Comparison of ENCODE assay signal across 8 cellular contexts in genomic region chr4:15682790-15683495, GRCh38. TPM values are rescaled to one million over a fixed set of nuclear protein-coding genes. Genes with fewer than 3 reads are reported as not detected.
DNase-seq lines count a peak whose midpoint lies in the region; ATAC-seq, FAIRE-seq and TF ChIP-seq lines count a peak whose summit lies in the region.

No MANE protein-coding gene starts in this region.

- H3K4me1 Mint-ChIP-seq in activated naive CD4-positive, alpha-beta T cell treated with anti-CD3 and anti-CD28 coated beads for 36 hours (ENCODE audit: low read depth): peaks cover 34% of the 10 kb centered on the region
- H3K4me1 Mint-ChIP-seq in activated CD8-positive, alpha-beta T cell treated with anti-CD3 and anti-CD28 coated beads for 36 hours (ENCODE audit: low read depth): peaks cover 40% of the 10 kb centered on the region
- peaks cover 20% of the 10 kb centered on the region for H3K4me1 Mint-ChIP-seq in type B pancreatic cell (ENCODE audit: unreplicated experiment)

- no peaks in the 10 kb centered on the region for H3K9me3 Mint-ChIP-seq in activated naive CD4-positive, alpha-beta T cell treated with anti-CD3 and anti-CD28 coated beads for 36 hours
- H3K9me3 Mint-ChIP-seq in activated CD8-positive, alpha-beta T cell treated with anti-CD3 and anti-CD28 coated beads for 36 hours: no peaks in the 10 kb centered on the region
- H3K9me3 Mint-ChIP-seq in type B pancreatic cell: no peaks in the 10 kb centered on the region

- no peak for FAIRE-seq in kidney (lab: Jason Lieb, UNC)

- H3K9me3 ChIP-seq in kidney (ENCODE audit: control insufficient read depth in 1 of 2, low read length in 2 of 2): no peaks in the 10 kb centered on the region

- peak overlapping the region; percentile 90 for H3K4me3 Mint-ChIP-seq in activated naive CD4-positive, alpha-beta T cell treated with anti-CD3 and anti-CD28 coated beads for 36 hours
- peak overlapping the region; percentile 100 for H3K4me3 Mint-ChIP-seq in activated CD8-positive, alpha-beta T cell treated with anti-CD3 and anti-CD28 coated beads for 36 hours
- peak overlapping the region; percentile 100 for H3K4me3 Mint-ChIP-seq in type B pancreatic cell

- peak overlapping the region; percentile 96 to 98 for H3K9ac ChIP-seq in kidney (ENCODE audit: low read length in 2 of 2)

- TF ChIP-seq CTCF in activated CD8-positive, alpha-beta T cell treated with anti-CD3 and anti-CD28 coated beads for 36 hours (IDR thresholded peaks at IDR 0.05): no peak
- no peak for TF ChIP-seq CTCF in kidney (IDR thresholded peaks at IDR 0.05; ENCODE audit: borderline replicate concordance, extremely low read depth, insufficient read depth)
- TF ChIP-seq CTCF in type B pancreatic cell (conservative IDR thresholded peaks at IDR 0.05): no peak

- CTCF ChIA-PET in activated naive CD4-positive, alpha-beta T cell treated with anti-CD3 and anti-CD28 coated beads for 36 hours (lab: Charles Lee): interaction anchor here (0.8 to 1.3 kb wide), 4 partner anchors 19 to 273 kb away, joined by 3 to 4 read pairs (median 4); no protein-coding TSS in a partner anchor
- CTCF ChIA-PET in activated CD8-positive, alpha-beta T cell treated with anti-CD3 and anti-CD28 coated beads for 36 hours (lab: Charles Lee): interaction anchor here (0.6 to 2.4 kb wide), 8 partner anchors 11 to 286 kb away, joined by 3 to 8 read pairs (median 4); partner anchors contain the start of gene FGFBP2

- no peak overlapping the region for H3K27ac Mint-ChIP-seq in activated naive CD4-positive, alpha-beta T cell treated with anti-CD3 and anti-CD28 coated beads for 36 hours
- no peak overlapping the region for H3K27ac Mint-ChIP-seq in activated CD8-positive, alpha-beta T cell treated with anti-CD3 and anti-CD28 coated beads for 36 hours
- H3K27ac Mint-ChIP-seq in type B pancreatic cell: peak overlapping the region; percentile 98

- intact Hi-C loops in activated naive CD4-positive, alpha-beta T cell treated with anti-CD3 and anti-CD28 coated beads for 36 hours (cut with micrococcal nuclease): loop anchor here (1.0 to 2.0 kb wide), 2 partner anchors 20 to 540 kb away; partner anchors contain the start of gene BST1
- intact Hi-C loops in activated CD8-positive, alpha-beta T cell treated with anti-CD3 and anti-CD28 coated beads for 36 hours (cut with micrococcal nuclease): no loop called here
- intact Hi-C loops in kidney (cut with DNase I): no loop called here

- DNase-seq in activated naive CD4-positive, alpha-beta T cell treated with anti-CD3 and anti-CD28 coated beads for 36 hours: no peak
- no peak for DNase-seq in activated naive CD4-positive, alpha-beta T cell treated with Interleukin-2 at 50 U/mL for 16 hours
- DNase-seq in activated CD8-positive, alpha-beta T cell treated with anti-CD3 and anti-CD28 coated beads for 36 hours: no peak
- DNase-seq in kidney: no peak
- no peak for DNase-seq in type B pancreatic cell (ENCODE audit: extremely low spot score, unreplicated experiment)
- DNase-seq in activated gamma-delta T cell treated with Interleukin-2 at 50 U/mL for 16 hours: no peak
- DNase-seq in NCI-H1694 (lab: John Stamatoyannopoulos, UW): no peak

- H3K27me3 Mint-ChIP-seq in activated naive CD4-positive, alpha-beta T cell treated with anti-CD3 and anti-CD28 coated beads for 36 hours (ENCODE audit: low read depth): no peaks in the 10 kb centered on the region
- H3K27me3 Mint-ChIP-seq in activated CD8-positive, alpha-beta T cell treated with anti-CD3 and anti-CD28 coated beads for 36 hours: no peaks in the 10 kb centered on the region
- no peaks in the 10 kb centered on the region for H3K27me3 Mint-ChIP-seq in type B pancreatic cell

- POLR2A ChIA-PET in activated CD8-positive, alpha-beta T cell treated with anti-CD3 and anti-CD28 coated beads for 36 hours (lab: Charles Lee): interaction anchor here (1.2 to 2.4 kb wide), 3 partner anchors 28 to 280 kb away, joined by 3 to 18 read pairs (median 3); partner anchors contain the start of genes FBXL5 and FGFBP2

- ATAC-seq in activated CD8-positive, alpha-beta T cell treated with anti-CD3 and anti-CD28 coated beads for 36 hours: no peak
- no peak for ATAC-seq in GM21360 (IDR thresholded peaks at IDR 0.05; ENCODE audit: unreplicated experiment)

- H3K4me1 ChIP-seq in kidney (ENCODE audit: control insufficient read depth in 1 of 2, insufficient read depth in 1 of 2, low read depth in 1 of 2, low read length in 2 of 2): peaks cover 7 to 10% of the 10 kb centered on the region in 2 donors

- H3K4me3 ChIP-seq in kidney (ENCODE audit: low read length in 2 of 2): peak overlapping the region; percentile 93 to 96

- H3K36me3 Mint-ChIP-seq in activated naive CD4-positive, alpha-beta T cell treated with anti-CD3 and anti-CD28 coated beads for 36 hours (ENCODE audit: low read depth): peaks cover 26% of the 10 kb centered on the region
- peaks cover 31% of the 10 kb centered on the region for H3K36me3 Mint-ChIP-seq in activated CD8-positive, alpha-beta T cell treated with anti-CD3 and anti-CD28 coated beads for 36 hours (ENCODE audit: low read depth)
- peaks cover 29% of the 10 kb centered on the region for H3K36me3 Mint-ChIP-seq in type B pancreatic cell

- H3K36me3 ChIP-seq in kidney (ENCODE audit: control insufficient read depth in 1 of 2, insufficient read depth in 2 of 2, low read length in 2 of 2): peaks cover 3 to 11% of the 10 kb centered on the region in 2 donors

- peak overlapping the region; percentile 97 to 98 for H3K27ac ChIP-seq in kidney (ENCODE audit: low read depth in 2 of 2, low read length in 2 of 2)

RNA-seq across cellular contexts. Expression of gene FAM200B, which starts 1.3 kb away (rescaled TPM):
- total RNA-seq in activated naive CD4-positive, alpha-beta T cell treated with anti-CD3 and anti-CD28 coated beads for 36 hours: 1 to 10 TPM; 8.0 to 9.1 TPM
- total RNA-seq in activated CD8-positive, alpha-beta T cell treated with anti-CD3 and anti-CD28 coated beads for 36 hours: 10 to 100 TPM in 1 of 2 experiments, 1 to 10 TPM in 1; 8.9 to 11.1 TPM
- total RNA-seq in kidney: 44.0 TPM
- 115 TPM for polyA plus RNA-seq in kidney (ENCODE audit: insufficient read depth, low read depth, low replicate concordance)
- total RNA-seq in type B pancreatic cell (ENCODE audit: low replicate concordance): 39.0 and 43.6 TPM in 2 replicates

RNA-seq across cellular contexts. Expression of gene BST1, which starts 19.9 kb away (rescaled TPM):
- total RNA-seq in activated naive CD4-positive, alpha-beta T cell treated with anti-CD3 and anti-CD28 coated beads for 36 hours: under 1 TPM; 0.74 to 0.96 TPM
- under 1 TPM; 0.20 to 0.65 TPM for total RNA-seq in activated CD8-positive, alpha-beta T cell treated with anti-CD3 and anti-CD28 coated beads for 36 hours
- total RNA-seq in kidney: 5.3 TPM
- 19.0 TPM for polyA plus RNA-seq in kidney (ENCODE audit: insufficient read depth, low read depth, low replicate concordance)
- 0.89 and 3.4 TPM in 2 replicates for total RNA-seq in type B pancreatic cell (ENCODE audit: low replicate concordance)

RNA-seq across cellular contexts. Expression of gene FBXL5, which starts 27.8 kb away (rescaled TPM):
- total RNA-seq in activated naive CD4-positive, alpha-beta T cell treated with anti-CD3 and anti-CD28 coated beads for 36 hours: 10 to 100 TPM; 30.8 to 31.0 TPM
- total RNA-seq in activated CD8-positive, alpha-beta T cell treated with anti-CD3 and anti-CD28 coated beads for 36 hours: 10 to 100 TPM; 27.5 to 32.2 TPM
- total RNA-seq in kidney: 95.3 TPM
- polyA plus RNA-seq in kidney (ENCODE audit: insufficient read depth, low read depth, low replicate concordance): 98.4 TPM
- 48.2 and 48.4 TPM in 2 replicates for total RNA-seq in type B pancreatic cell (ENCODE audit: low replicate concordance)
